ENCODE assay signal across 1 cellular context in genomic region chr22:45163417-45164216, GRCh38.
A peak's percentile ranks its signal among the peaks of the same experiment; 100 is the strongest.
TF ChIP-seq lines count a peak whose summit lies in the region.

Gene NUP50, plus strand, starts transcription at chr22:45163925. Its CDS starts 4,253 bp downstream, at chr22:45168178.

TF ChIP-seq in HepG2, 621 proteins besides CTCF, POLR2A, EP300 and RAD21 (continued from another document and continues in another):
- TF ChIP-seq ZBTB10 (CRISPR knock-in tag; IDR thresholded peaks at IDR 0.05; ENCODE audit: borderline replicate concordance): peak; percentile 83
- TF ChIP-seq ZNF563 (CRISPR knock-in tag; IDR thresholded peaks at IDR 0.05): peak; percentile 82; the same call in 1 of the 2 replicates
- no peak; the same call in 1 of the 2 replicates for TF ChIP-seq RFX1 (IDR thresholded peaks at IDR 0.05)
- TF ChIP-seq FOXP1 (IDR thresholded peaks at IDR 0.05): no peak
- TF ChIP-seq FOXP1 (CRISPR knock-in tag; IDR thresholded peaks at IDR 0.05): peak; percentile 56
- peak; percentile 30; the same call in 1 of the 2 replicates for TF ChIP-seq ZZZ3 (CRISPR knock-in tag; IDR thresholded peaks at IDR 0.05; ENCODE audit: borderline replicate concordance)
- peak; percentile 97 for TF ChIP-seq HDAC1 (CRISPR knock-in tag; IDR thresholded peaks at IDR 0.05)
- TF ChIP-seq ZNF354B (CRISPR knock-in tag; IDR thresholded peaks at IDR 0.05): 0 out of 2 replicates have a peak, but pooled peaks have one; percentile 72
- no peak for TF ChIP-seq AKNA (CRISPR knock-in tag; IDR thresholded peaks at IDR 0.05; ENCODE audit: borderline replicate concordance)
- TF ChIP-seq BRD4 (CRISPR knock-in tag; IDR thresholded peaks at IDR 0.05): peak; percentile 88
- peak; percentile 72; the same call in 1 of the 2 replicates for TF ChIP-seq ARHGAP35 (CRISPR knock-in tag; IDR thresholded peaks at IDR 0.05; ENCODE audit: borderline replicate concordance)
- TF ChIP-seq SCMH1 (CRISPR knock-in tag; IDR thresholded peaks at IDR 0.05; ENCODE audit: borderline replicate concordance): no peak
- TF ChIP-seq BATF2 (CRISPR knock-in tag; IDR thresholded peaks at IDR 0.05): peak; percentile 82; the same call in 1 of the 2 replicates
- TF ChIP-seq FOSL2 (CRISPR knock-in tag; IDR thresholded peaks at IDR 0.05): peak; percentile 46; the same call in 1 of the 2 replicates
- peak; percentile 11; the same call in 1 of the 2 replicates for TF ChIP-seq DZIP1 (CRISPR knock-in tag; IDR thresholded peaks at IDR 0.05)
- peak; percentile 84; the same call in 1 of the 2 replicates for TF ChIP-seq TEAD2 (CRISPR knock-in tag; IDR thresholded peaks at IDR 0.05)
- no peak; the same call in 1 of the 2 replicates for TF ChIP-seq ZFP91 (CRISPR knock-in tag; IDR thresholded peaks at IDR 0.05; ENCODE audit: borderline replicate concordance)
- no peak for TF ChIP-seq ZFP82 (CRISPR knock-in tag; IDR thresholded peaks at IDR 0.05; ENCODE audit: borderline replicate concordance)
- TF ChIP-seq POLR2G (IDR thresholded peaks at IDR 0.05; ENCODE audit: low read depth, low read length): peak; percentile 79
- TF ChIP-seq ZXDC (CRISPR knock-in tag; IDR thresholded peaks at IDR 0.05): peak; percentile 86; the same call in 1 of the 2 replicates
- TF ChIP-seq FOXK1 (CRISPR knock-in tag; IDR thresholded peaks at IDR 0.05; ENCODE audit: borderline replicate concordance, low read depth): 0 out of 2 replicates have a peak, but pooled peaks have one; percentile 11
- TF ChIP-seq ZFAT (CRISPR knock-in tag; conservative IDR thresholded peaks at IDR 0.05): no peak
- no peak for TF ChIP-seq ZNF775 (CRISPR knock-in tag; IDR thresholded peaks at IDR 0.05; ENCODE audit: borderline replicate concordance)
- TF ChIP-seq ZNF646 (CRISPR knock-in tag; IDR thresholded peaks at IDR 0.05): 0 out of 2 replicates have a peak, but pooled peaks have one; percentile 15
- peak; percentile 75; the same call in 1 of the 2 replicates for TF ChIP-seq FOXP4 (CRISPR knock-in tag; IDR thresholded peaks at IDR 0.05)
- TF ChIP-seq ZNF883 (CRISPR knock-in tag; IDR thresholded peaks at IDR 0.05; ENCODE audit: not compliant biosample characterization): peak; percentile 94
